ENCODE assay signal across 1 cellular context in the genomic region with DNA sequence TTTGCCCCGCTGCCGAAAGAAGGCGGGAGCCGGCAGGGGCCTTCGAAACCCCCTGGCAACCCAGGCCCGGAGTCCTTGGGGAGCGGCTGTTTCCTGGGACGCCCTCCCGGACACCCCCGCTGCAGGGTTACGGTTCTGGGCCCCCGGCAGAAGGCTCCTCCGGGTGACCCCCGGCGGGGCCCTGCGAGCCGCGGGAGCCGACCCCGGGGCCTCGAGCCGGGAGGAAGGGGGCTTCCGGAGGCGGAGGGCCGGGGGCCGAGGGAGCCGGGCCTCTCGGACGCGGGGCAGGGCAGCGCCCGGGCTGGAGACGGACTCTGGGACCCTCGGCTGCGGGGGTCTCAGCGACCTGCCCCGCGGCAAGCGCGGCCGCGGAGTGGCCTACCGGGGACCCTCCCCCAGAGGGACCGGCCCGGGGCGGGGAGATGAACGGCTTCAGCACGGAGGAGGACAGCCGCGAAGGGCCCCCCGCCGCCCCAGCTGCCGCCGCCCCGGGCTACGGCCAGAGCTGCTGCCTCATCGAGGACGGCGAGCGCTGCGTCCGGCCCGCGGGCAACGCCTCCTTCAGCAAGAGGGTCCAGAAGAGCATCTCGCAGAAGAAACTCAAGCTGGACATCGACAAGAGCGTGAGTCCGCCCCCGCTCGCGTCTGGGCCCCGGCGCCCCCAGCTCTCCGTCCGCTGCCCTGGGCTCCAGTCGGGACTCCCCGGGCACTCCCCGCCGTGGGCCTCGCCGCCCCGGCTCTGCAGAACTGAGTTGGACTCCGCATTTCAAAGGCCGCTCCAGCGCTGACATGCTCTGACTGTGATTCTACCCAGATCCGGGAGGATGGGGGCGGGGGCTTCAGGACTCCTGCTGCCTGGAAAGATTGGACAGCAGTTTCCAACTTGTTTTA.
TF ChIP-seq lines count a peak whose summit lies in the region.

No MANE protein-coding gene starts in this region.

TF ChIP-seq in HepG2, 621 proteins besides CTCF, POLR2A, EP300 and RAD21 (continued from another document and continues in another):
- TF ChIP-seq PLSCR1 (CRISPR knock-in tag; IDR thresholded peaks at IDR 0.05; ENCODE audit: borderline replicate concordance) = no peak
- TF ChIP-seq RBAK (CRISPR knock-in tag; IDR thresholded peaks at IDR 0.05) = no peak
- TF ChIP-seq ZNF563 (CRISPR knock-in tag; IDR thresholded peaks at IDR 0.05) = 0 out of 2 replicates have a peak, but pooled peaks have one; percentile 15
- TF ChIP-seq TGIF2 (CRISPR knock-in tag; IDR thresholded peaks at IDR 0.05) = no peak
- TF ChIP-seq ZNF780A (CRISPR knock-in tag; IDR thresholded peaks at IDR 0.05) = no peak
- no peak for TF ChIP-seq ZNF652 (CRISPR knock-in tag; IDR thresholded peaks at IDR 0.05; ENCODE audit: borderline replicate concordance, low read depth)
- TF ChIP-seq SRSF4 (IDR thresholded peaks at IDR 0.05; ENCODE audit: low read depth, low read length, poor library complexity, severe bottlenecking) = no peak
- no peak for TF ChIP-seq AHR (CRISPR knock-in tag; IDR thresholded peaks at IDR 0.05)
- TF ChIP-seq ZNF550 (CRISPR knock-in tag; IDR thresholded peaks at IDR 0.05; ENCODE audit: borderline replicate concordance) = no peak
- TF ChIP-seq KDM2A (CRISPR knock-in tag; IDR thresholded peaks at IDR 0.05; ENCODE audit: borderline replicate concordance, low read depth) = peak; percentile 32; the same call in 1 of the 2 replicates
- no peak for TF ChIP-seq IRF1 (CRISPR knock-in tag; IDR thresholded peaks at IDR 0.05; ENCODE audit: low read depth)
- TF ChIP-seq ZNF292 (CRISPR knock-in tag; IDR thresholded peaks at IDR 0.05; ENCODE audit: borderline replicate concordance, low read depth) = peak; percentile 64; the same call in 1 of the 2 replicates
- no peak for TF ChIP-seq KDM6A (CRISPR knock-in tag; IDR thresholded peaks at IDR 0.05; ENCODE audit: low read depth)
- no peak for TF ChIP-seq NFE2L1 (CRISPR knock-in tag; IDR thresholded peaks at IDR 0.05; ENCODE audit: borderline replicate concordance)
- no peak for TF ChIP-seq PITX1 (CRISPR knock-in tag; IDR thresholded peaks at IDR 0.05)
- TF ChIP-seq ZBTB37 (CRISPR knock-in tag; IDR thresholded peaks at IDR 0.05) = no peak
- no peak for TF ChIP-seq ZNF496 (CRISPR knock-in tag; IDR thresholded peaks at IDR 0.05; ENCODE audit: insufficient replicate concordance)
- no peak for TF ChIP-seq HOXA9 (CRISPR knock-in tag; IDR thresholded peaks at IDR 0.05; ENCODE audit: borderline replicate concordance)
- no peak for TF ChIP-seq SMARCE1 (IDR thresholded peaks at IDR 0.05; ENCODE audit: borderline replicate concordance)
- TF ChIP-seq ZNF24 (IDR thresholded peaks at IDR 0.05) = no peak
- 0 out of 2 replicates have a peak, but pooled peaks have one; percentile 38 for TF ChIP-seq SNAPC2 (CRISPR knock-in tag; IDR thresholded peaks at IDR 0.05)
- TF ChIP-seq, protein P1, sequence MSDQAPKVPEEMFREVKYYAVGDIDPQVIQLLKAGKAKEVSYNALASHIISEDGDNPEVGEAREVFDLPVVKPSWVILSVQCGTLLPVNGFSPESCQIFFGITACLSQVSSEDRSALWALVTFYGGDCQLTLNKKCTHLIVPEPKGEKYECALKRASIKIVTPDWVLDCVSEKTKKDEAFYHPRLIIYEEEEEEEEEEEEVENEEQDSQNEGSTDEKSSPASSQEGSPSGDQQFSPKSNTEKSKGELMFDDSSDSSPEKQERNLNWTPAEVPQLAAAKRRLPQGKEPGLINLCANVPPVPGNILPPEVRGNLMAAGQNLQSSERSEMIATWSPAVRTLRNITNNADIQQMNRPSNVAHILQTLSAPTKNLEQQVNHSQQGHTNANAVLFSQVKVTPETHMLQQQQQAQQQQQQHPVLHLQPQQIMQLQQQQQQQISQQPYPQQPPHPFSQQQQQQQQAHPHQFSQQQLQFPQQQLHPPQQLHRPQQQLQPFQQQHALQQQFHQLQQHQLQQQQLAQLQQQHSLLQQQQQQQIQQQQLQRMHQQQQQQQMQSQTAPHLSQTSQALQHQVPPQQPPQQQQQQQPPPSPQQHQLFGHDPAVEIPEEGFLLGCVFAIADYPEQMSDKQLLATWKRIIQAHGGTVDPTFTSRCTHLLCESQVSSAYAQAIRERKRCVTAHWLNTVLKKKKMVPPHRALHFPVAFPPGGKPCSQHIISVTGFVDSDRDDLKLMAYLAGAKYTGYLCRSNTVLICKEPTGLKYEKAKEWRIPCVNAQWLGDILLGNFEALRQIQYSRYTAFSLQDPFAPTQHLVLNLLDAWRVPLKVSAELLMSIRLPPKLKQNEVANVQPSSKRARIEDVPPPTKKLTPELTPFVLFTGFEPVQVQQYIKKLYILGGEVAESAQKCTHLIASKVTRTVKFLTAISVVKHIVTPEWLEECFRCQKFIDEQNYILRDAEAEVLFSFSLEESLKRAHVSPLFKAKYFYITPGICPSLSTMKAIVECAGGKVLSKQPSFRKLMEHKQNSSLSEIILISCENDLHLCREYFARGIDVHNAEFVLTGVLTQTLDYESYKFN (CRISPR knock-in tag; conservative IDR thresholded peaks at IDR 0.05) = no peak
- TF ChIP-seq MED13 (CRISPR knock-in tag; IDR thresholded peaks at IDR 0.05) = peak; percentile 59; the same call in 1 of the 2 replicates
- TF ChIP-seq EHMT2 (IDR thresholded peaks at IDR 0.05; ENCODE audit: borderline replicate concordance, low read depth, low read length) = no peak
- no peak for TF ChIP-seq THAP8 (CRISPR knock-in tag; IDR thresholded peaks at IDR 0.05; ENCODE audit: borderline replicate concordance)
- TF ChIP-seq ZNF781 (CRISPR knock-in tag; IDR thresholded peaks at IDR 0.05; ENCODE audit: borderline replicate concordance, not compliant biosample characterization) = no peak
- TF ChIP-seq NCOA2 (CRISPR knock-in tag; IDR thresholded peaks at IDR 0.05) = no peak
- TF ChIP-seq, protein P2, sequence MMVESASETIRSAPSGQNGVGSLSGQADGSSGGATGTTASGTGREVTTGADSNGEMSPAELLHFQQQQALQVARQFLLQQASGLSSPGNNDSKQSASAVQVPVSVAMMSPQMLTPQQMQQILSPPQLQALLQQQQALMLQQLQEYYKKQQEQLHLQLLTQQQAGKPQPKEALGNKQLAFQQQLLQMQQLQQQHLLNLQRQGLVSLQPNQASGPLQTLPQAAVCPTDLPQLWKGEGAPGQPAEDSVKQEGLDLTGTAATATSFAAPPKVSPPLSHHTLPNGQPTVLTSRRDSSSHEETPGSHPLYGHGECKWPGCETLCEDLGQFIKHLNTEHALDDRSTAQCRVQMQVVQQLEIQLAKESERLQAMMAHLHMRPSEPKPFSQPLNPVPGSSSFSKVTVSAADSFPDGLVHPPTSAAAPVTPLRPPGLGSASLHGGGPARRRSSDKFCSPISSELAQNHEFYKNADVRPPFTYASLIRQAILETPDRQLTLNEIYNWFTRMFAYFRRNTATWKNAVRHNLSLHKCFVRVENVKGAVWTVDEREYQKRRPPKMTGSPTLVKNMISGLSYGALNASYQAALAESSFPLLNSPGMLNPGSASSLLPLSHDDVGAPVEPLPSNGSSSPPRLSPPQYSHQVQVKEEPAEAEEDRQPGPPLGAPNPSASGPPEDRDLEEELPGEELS (CRISPR knock-in tag; IDR thresholded peaks at IDR 0.05) = 0 out of 2 replicates have a peak, but pooled peaks have one; percentile 18
- no peak; the same call in 1 of the 2 replicates for TF ChIP-seq ZSCAN9 (CRISPR knock-in tag; IDR thresholded peaks at IDR 0.05; ENCODE audit: borderline replicate concordance)
- TF ChIP-seq ZBTB1 (CRISPR knock-in tag; IDR thresholded peaks at IDR 0.05; ENCODE audit: borderline replicate concordance) = no peak
- no peak for TF ChIP-seq EZH2 (conservative IDR thresholded peaks at IDR 0.05; ENCODE audit: low read depth, low read length)
- TF ChIP-seq ZNF546 (CRISPR knock-in tag; conservative IDR thresholded peaks at IDR 0.05) = 0 out of 2 replicates have a peak, but pooled peaks have one; percentile 37
- no peak for TF ChIP-seq SMARCC2 (IDR thresholded peaks at IDR 0.05)
- TF ChIP-seq ZBTB44 (CRISPR knock-in tag; IDR thresholded peaks at IDR 0.05) = no peak
- no peak for TF ChIP-seq HNRNPK (IDR thresholded peaks at IDR 0.05; ENCODE audit: low read depth, low read length, poor library complexity, severe bottlenecking)
- no peak for TF ChIP-seq POGZ (CRISPR knock-in tag; IDR thresholded peaks at IDR 0.05)
- no peak for TF ChIP-seq ZNF382 (CRISPR knock-in tag; IDR thresholded peaks at IDR 0.05; ENCODE audit: borderline replicate concordance)
- no peak for TF ChIP-seq ZMYM2 (CRISPR knock-in tag; IDR thresholded peaks at IDR 0.05)
- no peak for TF ChIP-seq TFAP4 (IDR thresholded peaks at IDR 0.05; ENCODE audit: borderline replicate concordance, low read depth)
- no peak for TF ChIP-seq ZNF547 (CRISPR knock-in tag; IDR thresholded peaks at IDR 0.05)
- TF ChIP-seq NR0B2 (CRISPR knock-in tag; IDR thresholded peaks at IDR 0.05) = no peak
- TF ChIP-seq, protein P3, sequence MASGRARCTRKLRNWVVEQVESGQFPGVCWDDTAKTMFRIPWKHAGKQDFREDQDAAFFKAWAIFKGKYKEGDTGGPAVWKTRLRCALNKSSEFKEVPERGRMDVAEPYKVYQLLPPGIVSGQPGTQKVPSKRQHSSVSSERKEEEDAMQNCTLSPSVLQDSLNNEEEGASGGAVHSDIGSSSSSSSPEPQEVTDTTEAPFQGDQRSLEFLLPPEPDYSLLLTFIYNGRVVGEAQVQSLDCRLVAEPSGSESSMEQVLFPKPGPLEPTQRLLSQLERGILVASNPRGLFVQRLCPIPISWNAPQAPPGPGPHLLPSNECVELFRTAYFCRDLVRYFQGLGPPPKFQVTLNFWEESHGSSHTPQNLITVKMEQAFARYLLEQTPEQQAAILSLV (CRISPR knock-in tag; IDR thresholded peaks at IDR 0.05; ENCODE audit: borderline replicate concordance) = peak; percentile 20; the same call in 1 of the 2 replicates
- TF ChIP-seq REL (CRISPR knock-in tag; conservative IDR thresholded peaks at IDR 0.05) = no peak
- no peak for TF ChIP-seq ZC3H13 (CRISPR knock-in tag; IDR thresholded peaks at IDR 0.05)
- TF ChIP-seq KLF9 (CRISPR knock-in tag; IDR thresholded peaks at IDR 0.05; ENCODE audit: low read depth) = no peak
- TF ChIP-seq TMF1 (CRISPR knock-in tag; IDR thresholded peaks at IDR 0.05; ENCODE audit: low read depth) = 0 out of 2 replicates have a peak, but pooled peaks have one; percentile 28
- TF ChIP-seq RARG (CRISPR knock-in tag; IDR thresholded peaks at IDR 0.05; ENCODE audit: low read depth) = no peak
- peak; percentile 71 for TF ChIP-seq KMT2A (CRISPR knock-in tag; IDR thresholded peaks at IDR 0.05)
- TF ChIP-seq LBX2 (CRISPR knock-in tag; IDR thresholded peaks at IDR 0.05; ENCODE audit: borderline replicate concordance) = no peak
